ENCODE assay signal across 11 cellular contexts in genomic region chr17:63694229-63694973, GRCh38. TPM values are rescaled to one million over a fixed set of nuclear protein-coding genes. Genes with fewer than 3 reads are reported as not detected.
DNase-seq lines count a peak whose midpoint lies in the region; ATAC-seq and TF ChIP-seq lines count a peak whose summit lies in the region.
"Had no signal": no experiment of that assay in that cellular context is flagged by ENCODE, and none has a peak within 500 bp of the region (broad histone marks: within the 10 kb centered on the region; RNA-seq: fewer than 3 reads in every experiment).

No MANE protein-coding gene starts in this region.

- H3K4me1 Mint-ChIP-seq in brain = peaks cover 18% of the 10 kb centered on the region

- TF ChIP-seq CTCF in brain (conservative IDR thresholded peaks at IDR 0.05) (no peak), adrenal gland (IDR thresholded peaks at IDR 0.05) (no peak), lower lobe of right lung (IDR thresholded peaks at IDR 0.05) (no peak)

- H3K9me3 Mint-ChIP-seq in brain = no peaks in the 10 kb centered on the region

- H3K4me3 ChIP-seq in adrenal gland = no peak overlapping the region
- no peak overlapping the region for H3K4me3 ChIP-seq in lower lobe of right lung
- H3K4me3 ChIP-seq: esophagus muscularis mucosa, lung, upper lobe of right lung had no signal

- H3K27me3 Mint-ChIP-seq in brain = no peaks in the 10 kb centered on the region

- H3K36me3 ChIP-seq in adrenal gland (replicated peaks in 1 of 2) (peaks cover 0 to 53% of the 10 kb centered on the region in 2 donors), lower lobe of right lung (peaks cover 62% of the 10 kb centered on the region)

- WGBS in adrenal gland, 4 donors = 78 to 89% (median 83%) methylated on average over 5 to 12 of the region's 12 CpGs

- H3K9me3 ChIP-seq in adrenal gland (replicated peaks in 1 of 3) (no peaks in the 10 kb centered on the region), lower lobe of right lung (no peaks in the 10 kb centered on the region)
- H3K9me3 ChIP-seq: esophagus muscularis mucosa, upper lobe of right lung had no signal

- peaks cover 21% of the 10 kb centered on the region for H3K36me3 Mint-ChIP-seq in brain

- intact Hi-C loops in adrenal gland (cut with DNase I) = loop anchor here in 1 of 2 donors (10.0 kb wide), 1 partner anchor 70 kb away; the partner anchor contains the start of gene MAP3K3
- intact Hi-C loops in lower lobe of right lung (cut with DNase I) = no loop called here

- TF ChIP-seq POLR2A in adrenal gland (IDR thresholded peaks at IDR 0.05) = no peak

- no peak for ATAC-seq in lower lobe of right lung
- ATAC-seq: upper lobe of right lung had no signal

- DNase-seq in NCI-H146 (lab: John Stamatoyannopoulos, UW) (peak; percentile 10), NCI-H146 treated with DMSO at 0.1 percent for 48 hours (lab: John Stamatoyannopoulos, UW; ENCODE audit: unreplicated experiment) (no peak), NCI-H2227 (lab: John Stamatoyannopoulos, UW; ENCODE audit: unreplicated experiment) (peak; percentile 57), retina (peak; percentile 66), NCI-H1436 (lab: John Stamatoyannopoulos, UW) (no peak), adrenal gland (no peak), lower lobe of right lung (no peak)
- DNase-seq: upper lobe of right lung had no signal

- H3K27ac ChIP-seq in adrenal gland (peak overlapping the region in 1 of 5 donors; percentile 1), lower lobe of right lung (no peak overlapping the region)
- H3K27ac ChIP-seq: upper lobe of right lung had no signal

- peak overlapping the region; percentile 45 to 91 (median 67) for H3K27ac Mint-ChIP-seq in brain

- H3K27me3 ChIP-seq in adrenal gland = no peaks in the 10 kb centered on the region
- no peaks in the 10 kb centered on the region for H3K27me3 ChIP-seq in lower lobe of right lung (ENCODE audit: low read depth)
- H3K27me3 ChIP-seq: upper lobe of right lung had no signal

- H3K4me1 ChIP-seq in adrenal gland (replicated peaks in 1 of 2) (no peaks in the 10 kb centered on the region), lower lobe of right lung (peaks cover 31% of the 10 kb centered on the region)

- no peak overlapping the region for H3K4me3 Mint-ChIP-seq in brain

RNA-seq across cellular contexts. Expression of gene LIMD2, which starts 5.5 kb away (rescaled TPM):
- 71.4 TPM for polyA plus RNA-seq in brain (ENCODE audit: insufficient read depth, low read depth, low replicate concordance)
- total RNA-seq in adrenal gland = 10 to 100 TPM in 7 of 8 donors, 1 to 10 TPM in 1; 6.3 to 20.1 (median 12.0) TPM
- polyA plus RNA-seq in adrenal gland = 10 to 100 TPM in 2 of 3 donors, 1 to 10 TPM in 1; 2.5 to 76.3 (median 34.6) TPM
- total RNA-seq in lower lobe of right lung = 25.9 TPM

RNA-seq across cellular contexts. Expression of gene STRADA, which starts 47.2 kb away (rescaled TPM):
- polyA plus RNA-seq in brain (ENCODE audit: insufficient read depth, low read depth, low replicate concordance) (51.6 TPM), adrenal gland (10 to 100 TPM; 34.5 to 67.6 (median 53.9) TPM)
- total RNA-seq in adrenal gland (10 to 100 TPM; 16.7 to 91.1 (median 37.5) TPM), lower lobe of right lung (32.8 TPM)

Comparison
In these comparisons a context has a peak if more than half of its experiments do, and no peak if none do; other contexts are left out.
1. DNase-seq: peak in NCI-H146 (single experiment), NCI-H2227 (single experiment) and retina (single experiment); none in NCI-H146 treated with DMSO at 0.1 percent for 48 hours (single experiment), NCI-H1436 (single experiment), adrenal gland (0 of 7) and lower lobe of right lung (single experiment).